In the genomic region with DNA sequence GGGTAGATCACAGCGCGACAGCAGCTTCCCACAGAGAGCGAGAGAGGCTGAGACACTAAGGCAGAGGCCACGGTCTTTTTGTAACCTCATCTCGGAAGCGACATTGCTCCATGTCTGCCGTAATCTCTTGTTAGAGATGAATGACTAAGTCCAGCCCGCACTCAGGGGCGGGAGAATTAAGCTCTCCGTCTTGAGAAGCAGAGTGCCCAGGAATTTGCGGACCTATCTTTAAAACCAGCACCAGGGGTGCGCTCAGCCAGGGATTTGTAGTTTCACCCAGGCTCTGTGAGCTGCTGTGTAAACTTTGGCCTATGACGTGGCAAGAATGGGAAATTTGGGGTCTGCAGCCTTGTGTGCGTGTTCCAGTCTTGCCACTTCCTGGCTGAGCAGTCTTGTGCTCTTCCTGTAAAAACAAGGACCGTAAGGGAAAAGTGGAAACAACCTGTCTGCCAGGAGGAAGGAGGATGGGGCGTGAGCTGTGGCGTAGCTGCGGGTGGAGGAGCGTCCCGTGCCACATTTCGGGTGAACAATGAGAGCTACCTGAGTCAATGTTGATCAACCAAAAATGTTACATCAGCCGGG, we compare ENCODE assay signal across 1 cellular context.
TF ChIP-seq lines count a peak whose summit lies in the region.

No MANE protein-coding gene starts in this region.

TF ChIP-seq in endothelial cell of umbilical vein, 7 proteins besides CTCF, POLR2A, EP300 and RAD21:
- no peak for TF ChIP-seq FOS (IDR thresholded peaks at IDR 0.05; ENCODE audit: borderline replicate concordance, insufficient read depth, low read length)
- TF ChIP-seq MAX (IDR thresholded peaks at IDR 0.05; ENCODE audit: insufficient read depth, insufficient read length) = no peak
- no peak for TF ChIP-seq GATA2 (IDR thresholded peaks at IDR 0.05; ENCODE audit: insufficient read depth, insufficient read length, low read depth, low read length)
- no peak for TF ChIP-seq MYC (IDR thresholded peaks at IDR 0.05; ENCODE audit: low read depth, low read length)
- no peak for TF ChIP-seq JUN (IDR thresholded peaks at IDR 0.05; ENCODE audit: borderline replicate concordance, insufficient read depth, insufficient read length, low read depth)
- no peak for TF ChIP-seq EZH2 (IDR thresholded peaks at IDR 0.05; ENCODE audit: borderline replicate concordance, low read depth, low read length, severe bottlenecking)
- TF ChIP-seq POLR2AphosphoS5 (IDR thresholded peaks at IDR 0.05; ENCODE audit: insufficient read depth, low read depth, low read length) = no peak
